In genomic region chr11:61971177-61972111, GRCh38 we compare ENCODE assay signal across 1 cellular context.
TF ChIP-seq lines count a peak whose summit lies in the region.

No MANE protein-coding gene starts in this region.

TF ChIP-seq in HepG2, 621 proteins besides CTCF, POLR2A, EP300 and RAD21 (continued from another document):
- TF ChIP-seq DZIP1 (CRISPR knock-in tag; IDR thresholded peaks at IDR 0.05) = no peak
- TF ChIP-seq ZNF232 (CRISPR knock-in tag; IDR thresholded peaks at IDR 0.05; ENCODE audit: borderline replicate concordance) = no peak
- no peak for TF ChIP-seq ZNF276 (CRISPR knock-in tag; IDR thresholded peaks at IDR 0.05; ENCODE audit: low read depth)
- no peak for TF ChIP-seq NBN (conservative IDR thresholded peaks at IDR 0.05)
- no peak for TF ChIP-seq FOXP1 (IDR thresholded peaks at IDR 0.05)
- TF ChIP-seq FOXP1 (CRISPR knock-in tag; IDR thresholded peaks at IDR 0.05) = peak; percentile 46; the same call in 1 of the 2 replicates
- TF ChIP-seq CENPX (CRISPR knock-in tag; IDR thresholded peaks at IDR 0.05) = no peak
- TF ChIP-seq ETV6 (CRISPR knock-in tag; conservative IDR thresholded peaks at IDR 0.05) = no peak
- TF ChIP-seq ZNF24 (IDR thresholded peaks at IDR 0.05) = no peak
- peak; percentile 31; the same call in 1 of the 2 replicates for TF ChIP-seq ZNF556 (CRISPR knock-in tag; IDR thresholded peaks at IDR 0.05; ENCODE audit: borderline replicate concordance)
- TF ChIP-seq CREM (IDR thresholded peaks at IDR 0.05) = no peak
- no peak for TF ChIP-seq CREM (CRISPR knock-in tag; IDR thresholded peaks at IDR 0.05)
- TF ChIP-seq THAP11 (CRISPR knock-in tag; IDR thresholded peaks at IDR 0.05) = peak; percentile 36; the same call in 1 of the 2 replicates
- TF ChIP-seq SUZ12 (IDR thresholded peaks at IDR 0.05; ENCODE audit: low read depth, low read length) = no peak
- TF ChIP-seq ATM (IDR thresholded peaks at IDR 0.05; ENCODE audit: borderline replicate concordance) = no peak
- TF ChIP-seq ZNF703 (CRISPR knock-in tag; IDR thresholded peaks at IDR 0.05; ENCODE audit: borderline replicate concordance) = no peak
- no peak for TF ChIP-seq ZNF512 (CRISPR knock-in tag; IDR thresholded peaks at IDR 0.05)
- TF ChIP-seq HDAC6 (IDR thresholded peaks at IDR 0.05; ENCODE audit: low read depth, low read length) = no peak
- TF ChIP-seq KDM4B (CRISPR knock-in tag; IDR thresholded peaks at IDR 0.05) = 0 out of 2 replicates have a peak, but pooled peaks have one; percentile 31
- TF ChIP-seq BCL3 (CRISPR knock-in tag; IDR thresholded peaks at IDR 0.05) = no peak
- TF ChIP-seq SCMH1 (CRISPR knock-in tag; IDR thresholded peaks at IDR 0.05; ENCODE audit: borderline replicate concordance) = no peak
- no peak for TF ChIP-seq FOXM1 (CRISPR knock-in tag; IDR thresholded peaks at IDR 0.05)
- peak; percentile 8; the same call in 1 of the 2 replicates for TF ChIP-seq ZNF652 (CRISPR knock-in tag; IDR thresholded peaks at IDR 0.05; ENCODE audit: borderline replicate concordance, low read depth)
- TF ChIP-seq AGO2 (optimal IDR thresholded peaks at IDR 0.05; ENCODE audit: low read depth, low read length) = peak; percentile 13
- no peak for TF ChIP-seq HES4 (CRISPR knock-in tag; IDR thresholded peaks at IDR 0.05; ENCODE audit: borderline replicate concordance)
- peak; percentile 78; the same call in 1 of the 2 replicates for TF ChIP-seq PHF21A (CRISPR knock-in tag; IDR thresholded peaks at IDR 0.05)
- no peak for TF ChIP-seq ZFP82 (CRISPR knock-in tag; IDR thresholded peaks at IDR 0.05; ENCODE audit: borderline replicate concordance)
- peak; percentile 58; the same call in 1 of the 2 replicates for TF ChIP-seq JUNB (CRISPR knock-in tag; IDR thresholded peaks at IDR 0.05; ENCODE audit: borderline replicate concordance)
- TF ChIP-seq U2AF1 (optimal IDR thresholded peaks at IDR 0.05; ENCODE audit: low read depth, low read length) = no peak
- no peak for TF ChIP-seq SRSF4 (IDR thresholded peaks at IDR 0.05; ENCODE audit: low read depth, low read length, poor library complexity, severe bottlenecking)
- TF ChIP-seq ATF4 (CRISPR knock-in tag; IDR thresholded peaks at IDR 0.05) = peak in 1 of 2 experiments; percentile 45; a peak in 2 of 4 replicates
- TF ChIP-seq ZBTB37 (CRISPR knock-in tag; IDR thresholded peaks at IDR 0.05) = 0 out of 2 replicates have a peak, but pooled peaks have one; percentile 57
- TF ChIP-seq IRF2 (CRISPR knock-in tag; IDR thresholded peaks at IDR 0.05) = peak; percentile 34
- TF ChIP-seq HOXA9 (CRISPR knock-in tag; IDR thresholded peaks at IDR 0.05; ENCODE audit: borderline replicate concordance) = no peak
- TF ChIP-seq RELA (CRISPR knock-in tag; IDR thresholded peaks at IDR 0.05) = no peak
- peak; percentile 41; the same call in 1 of the 2 replicates for TF ChIP-seq YEATS2 (CRISPR knock-in tag; IDR thresholded peaks at IDR 0.05; ENCODE audit: borderline replicate concordance)
- TF ChIP-seq ZNF776 (CRISPR knock-in tag; IDR thresholded peaks at IDR 0.05) = no peak
- TF ChIP-seq ZNF207 (IDR thresholded peaks at IDR 0.05; ENCODE audit: borderline replicate concordance) = no peak
- peak; percentile 59; the same call in 1 of the 2 replicates for TF ChIP-seq ZNF619 (CRISPR knock-in tag; IDR thresholded peaks at IDR 0.05)
- no peak for TF ChIP-seq ZZZ3 (CRISPR knock-in tag; IDR thresholded peaks at IDR 0.05; ENCODE audit: borderline replicate concordance)
- no peak for TF ChIP-seq TSC22D2 (CRISPR knock-in tag; IDR thresholded peaks at IDR 0.05; ENCODE audit: borderline replicate concordance)
- peak; percentile 34; the same call in 1 of the 2 replicates for TF ChIP-seq MNT (IDR thresholded peaks at IDR 0.05)
- TF ChIP-seq ZNF512B (CRISPR knock-in tag; IDR thresholded peaks at IDR 0.05; ENCODE audit: borderline replicate concordance) = no peak
- peak; percentile 55 for TF ChIP-seq ZFX (CRISPR knock-in tag; IDR thresholded peaks at IDR 0.05; ENCODE audit: low read depth)
- no peak for TF ChIP-seq ZNF781 (CRISPR knock-in tag; IDR thresholded peaks at IDR 0.05; ENCODE audit: borderline replicate concordance, not compliant biosample characterization)
- no peak for TF ChIP-seq PHF20 (CRISPR knock-in tag; IDR thresholded peaks at IDR 0.05)
- TF ChIP-seq PITX1 (CRISPR knock-in tag; IDR thresholded peaks at IDR 0.05) = 0 out of 2 replicates have a peak, but pooled peaks have one; percentile 3
- no peak for TF ChIP-seq RNF219 (CRISPR knock-in tag; IDR thresholded peaks at IDR 0.05)
